12 cellular contexts compared by ENCODE assay signal in the genomic region with DNA sequence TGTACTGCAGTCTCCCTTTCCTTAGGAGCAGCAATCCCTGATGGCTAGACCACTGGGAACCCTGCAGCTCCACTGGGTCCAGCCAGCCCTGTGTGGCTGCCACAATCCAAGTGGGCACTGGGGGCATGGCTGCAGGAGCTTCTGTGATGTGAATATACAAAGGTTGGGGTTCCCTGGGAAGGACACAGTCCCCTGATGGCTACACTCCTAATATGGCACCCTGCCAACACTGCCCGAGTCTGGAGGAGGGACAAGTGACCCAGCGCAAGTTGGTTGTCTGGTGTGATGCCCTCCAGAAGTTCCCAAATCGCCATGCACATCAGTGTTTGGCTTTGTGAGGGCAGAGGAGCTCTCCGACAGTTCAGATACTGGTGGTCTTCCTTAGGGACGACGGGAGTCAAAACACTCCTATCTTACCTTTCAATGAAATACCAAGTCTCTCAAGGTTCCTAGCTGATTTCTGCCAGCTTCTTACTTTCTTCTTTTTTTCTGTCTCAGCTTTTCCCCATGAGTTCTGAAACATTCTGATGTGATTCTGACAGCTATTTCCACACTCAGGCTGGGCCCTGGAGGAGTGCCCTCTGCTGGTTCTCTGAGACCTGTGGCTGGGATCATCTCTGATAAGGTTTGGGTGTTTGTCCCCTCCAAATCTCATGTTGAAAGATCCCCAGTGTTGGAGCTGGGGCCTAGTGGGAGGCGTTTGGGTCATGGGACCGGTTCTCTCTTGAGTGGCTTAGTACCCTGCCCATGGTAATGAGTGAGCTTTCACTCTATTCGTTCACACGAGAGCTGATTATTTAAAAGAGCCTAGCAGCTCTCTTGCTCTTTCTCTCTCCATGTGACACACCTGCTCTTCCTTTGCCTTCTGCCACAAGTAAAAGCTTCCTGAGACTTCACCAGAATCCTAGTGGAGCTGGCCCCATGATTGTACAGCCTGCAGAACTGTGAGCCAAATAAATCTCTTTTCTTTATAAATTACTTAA. TPM values are rescaled to one million over a fixed set of nuclear protein-coding genes. Genes with fewer than 3 reads are reported as not detected.
DNase-seq lines count a peak whose midpoint lies in the region; ATAC-seq and TF ChIP-seq lines count a peak whose summit lies in the region.
"Had no signal": no experiment of that assay in that cellular context is flagged by ENCODE, and none has a peak within 500 bp of the region (broad histone marks: within the 10 kb centered on the region; RNA-seq: fewer than 3 reads in every experiment).

No MANE protein-coding gene starts in this region.

- peak overlapping the region; percentile 57 for H3K27ac Mint-ChIP-seq in activated CD8-positive, alpha-beta T cell treated with anti-CD3 and anti-CD28 coated beads for 36 hours
- H3K27ac Mint-ChIP-seq in activated CD8-positive, alpha-beta T cell treated with anti-CD3 and anti-CD28 coated beads, Interleukin-2, amount 10 ng/mL, durations not matched to agents 7 days and 5 days: no peak overlapping the region
- H3K27ac Mint-ChIP-seq in T-helper 17 cell: no peak overlapping the region

- TF ChIP-seq CTCF in activated CD8-positive, alpha-beta T cell treated with anti-CD3 and anti-CD28 coated beads for 36 hours (IDR thresholded peaks at IDR 0.05): no peak
- peak; percentile 84 for TF ChIP-seq CTCF in Panc1 (IDR thresholded peaks at IDR 0.05)

- in situ Hi-C loops in Panc1 (cut with HindIII; ENCODE audit: low pct_unique_long_range_greater_than_20kb, low sequenced_read_pairs): no loop called here

- peaks cover 1% of the 10 kb centered on the region for H3K36me3 Mint-ChIP-seq in activated CD8-positive, alpha-beta T cell treated with anti-CD3 and anti-CD28 coated beads for 36 hours (ENCODE audit: low read depth)
- peaks cover 3% of the 10 kb centered on the region for H3K36me3 Mint-ChIP-seq in activated CD8-positive, alpha-beta T cell treated with anti-CD3 and anti-CD28 coated beads, Interleukin-2, amount 10 ng/mL, durations not matched to agents 7 days and 5 days (ENCODE audit: low read depth)
- H3K36me3 Mint-ChIP-seq in T-helper 17 cell (ENCODE audit: low read depth): peaks cover 3% of the 10 kb centered on the region

- no peaks in the 10 kb centered on the region for H3K36me3 ChIP-seq in Panc1 (ENCODE audit: control insufficient read depth, insufficient read depth, low read length)

- DNase-seq in activated CD8-positive, alpha-beta T cell treated with anti-CD3 and anti-CD28 coated beads for 36 hours: peak; percentile 37
- DNase-seq in activated CD8-positive, alpha-beta T cell treated with anti-CD3 and anti-CD28 coated beads, Interleukin-2, amount 10 ng/mL, durations not matched to agents 7 days and 5 days: no peak
- DNase-seq in Panc1 (ENCODE audit: low read depth, low spot score) (no peak), globus pallidus (ENCODE audit: low spot score) (peak; percentile 38), superior temporal gyrus (ENCODE audit: extremely low spot score) (peak; percentile 68), T-helper 17 cell (no peak), NCI-H1417 treated with DMSO at 0.1 percent for 48 hours (lab: John Stamatoyannopoulos, UW) (no peak)
- DNase-seq: activated T-cell treated with anti-CD3 and anti-CD28 coated beads, Interleukin-2, amount 50 U/mL, for 48 hours had no signal

- H3K9me3 Mint-ChIP-seq in activated CD8-positive, alpha-beta T cell treated with anti-CD3 and anti-CD28 coated beads for 36 hours: peaks cover 8% of the 10 kb centered on the region
- peaks cover 5% of the 10 kb centered on the region for H3K9me3 Mint-ChIP-seq in activated CD8-positive, alpha-beta T cell treated with anti-CD3 and anti-CD28 coated beads, Interleukin-2, amount 10 ng/mL, durations not matched to agents 7 days and 5 days (ENCODE audit: insufficient read depth)

- POLR2A ChIA-PET in activated CD8-positive, alpha-beta T cell treated with anti-CD3 and anti-CD28 coated beads for 36 hours (lab: Charles Lee): interaction anchor here (0.6 kb wide), 1 partner anchor 572 kb away, joined by 3 read pairs; no protein-coding TSS in a partner anchor
- POLR2A ChIA-PET in activated CD8-positive, alpha-beta T cell treated with anti-CD3 and anti-CD28 coated beads, Interleukin-2, amount 10 ng/mL, durations not matched to agents 7 days and 5 days (lab: Charles Lee): interaction anchor here (0.7 kb wide), 1 partner anchor 90 kb away, joined by 3 read pairs; no protein-coding TSS in a partner anchor
- POLR2A ChIA-PET in Panc1 (lab: Charles Lee): no interaction called here

- H3K27ac ChIP-seq in Panc1 (ENCODE audit: low read length): no peak overlapping the region

- no peak overlapping the region for H3K4me3 Mint-ChIP-seq in activated CD8-positive, alpha-beta T cell treated with anti-CD3 and anti-CD28 coated beads for 36 hours
- no peak overlapping the region for H3K4me3 Mint-ChIP-seq in activated CD8-positive, alpha-beta T cell treated with anti-CD3 and anti-CD28 coated beads, Interleukin-2, amount 10 ng/mL, durations not matched to agents 7 days and 5 days
- no peak overlapping the region for H3K4me3 Mint-ChIP-seq in T-helper 17 cell

- intact Hi-C loops in activated CD8-positive, alpha-beta T cell treated with anti-CD3 and anti-CD28 coated beads for 36 hours (cut with micrococcal nuclease): no loop called here
- intact Hi-C loops in Panc1 (cut with micrococcal nuclease; ENCODE audit: unreplicated experiment): no loop called here

- ATAC-seq in activated CD8-positive, alpha-beta T cell treated with anti-CD3 and anti-CD28 coated beads for 36 hours: no peak
- no peak for ATAC-seq in activated CD8-positive, alpha-beta T cell treated with anti-CD3 and anti-CD28 coated beads, Interleukin-2, amount 10 ng/mL, durations not matched to agents 7 days and 5 days
- peak; percentile 69 for ATAC-seq in Panc1
- ATAC-seq in HG02678 (IDR thresholded peaks at IDR 0.05; ENCODE audit: unreplicated experiment): no peak
- ATAC-seq in T-helper 17 cell: no peak

- no TSS peak for BruUV-seq in Panc1 (replicated peaks; lab: Mats Ljungman, UMichigan)

- H3K27me3 Mint-ChIP-seq in activated CD8-positive, alpha-beta T cell treated with anti-CD3 and anti-CD28 coated beads for 36 hours: peaks cover 3% of the 10 kb centered on the region
- H3K27me3 Mint-ChIP-seq in activated CD8-positive, alpha-beta T cell treated with anti-CD3 and anti-CD28 coated beads, Interleukin-2, amount 10 ng/mL, durations not matched to agents 7 days and 5 days (ENCODE audit: low read depth): peaks cover 18% of the 10 kb centered on the region
- H3K27me3 Mint-ChIP-seq in T-helper 17 cell: peaks cover 19% of the 10 kb centered on the region

- H3K9me3 ChIP-seq in Panc1 (ENCODE audit: control insufficient read depth, insufficient read depth, low read depth, low read length) (no peaks in the 10 kb centered on the region), T-helper 17 cell (ENCODE audit: control insufficient read depth, low read length, poor library complexity, severe bottlenecking) (no peaks in the 10 kb centered on the region)

- CTCF ChIA-PET in activated CD8-positive, alpha-beta T cell treated with anti-CD3 and anti-CD28 coated beads for 36 hours (lab: Charles Lee): interaction anchor here (0.6 to 2.6 kb wide), 15 partner anchors 9 to 143 kb away, joined by 3 to 20 read pairs (median 4); no protein-coding TSS in a partner anchor
- CTCF ChIA-PET in activated CD8-positive, alpha-beta T cell treated with anti-CD3 and anti-CD28 coated beads, Interleukin-2, amount 10 ng/mL, durations not matched to agents 7 days and 5 days (lab: Charles Lee): interaction anchor here (0.7 to 1.7 kb wide), 17 partner anchors 8 to 138 kb away, joined by 3 to 20 read pairs (median 4); no protein-coding TSS in a partner anchor
- CTCF ChIA-PET in Panc1 (lab: Charles Lee): interaction anchor here (0.6 to 2.1 kb wide), 5 partner anchors 9 to 167 kb away, joined by 4 to 13 read pairs (median 6); no protein-coding TSS in a partner anchor

- H3K4me1 Mint-ChIP-seq in activated CD8-positive, alpha-beta T cell treated with anti-CD3 and anti-CD28 coated beads for 36 hours (ENCODE audit: low read depth): no peaks in the 10 kb centered on the region
- H3K4me1 Mint-ChIP-seq in activated CD8-positive, alpha-beta T cell treated with anti-CD3 and anti-CD28 coated beads, Interleukin-2, amount 10 ng/mL, durations not matched to agents 7 days and 5 days (ENCODE audit: low read depth): no peaks in the 10 kb centered on the region
- H3K4me1 Mint-ChIP-seq in T-helper 17 cell: no peaks in the 10 kb centered on the region

- no peaks in the 10 kb centered on the region for H3K4me1 ChIP-seq in Panc1 (ENCODE audit: control insufficient read depth, insufficient read depth, low read length)

- peaks cover under 1% of the 10 kb centered on the region; the same call in 1 of the 2 replicates for H3K27me3 ChIP-seq in Panc1 (ENCODE audit: control insufficient read depth, insufficient read depth, low read length)

- no peak overlapping the region for H3K4me3 ChIP-seq in Panc1 (ENCODE audit: low read depth in 2 of 2, low read length in 2 of 2)
- H3K4me3 ChIP-seq: lung had no signal

RNA-seq across cellular contexts. Expression of gene ZFP57, which starts 15.5 kb away (rescaled TPM):
- total RNA-seq in activated CD8-positive, alpha-beta T cell treated with anti-CD3 and anti-CD28 coated beads for 36 hours: not detected
- total RNA-seq in activated CD8-positive, alpha-beta T cell treated with anti-CD3 and anti-CD28 coated beads, Interleukin-2, amount 10 ng/mL, durations not matched to agents 7 days and 5 days: not detected
- total RNA-seq in Panc1 (2021; ENCODE audit: unreplicated experiment) (not detected), T-helper 17 cell (1 to 10 TPM in 1 of 2 donors, not detected in 1; 3.1 TPM)
- not detected for polyA plus RNA-seq in Panc1 (2012; ENCODE audit: insufficient read length)
- total RNA-seq: G401, HT1080 had no signal

RNA-seq across cellular contexts. Expression of gene HLA-F, which starts 26.8 kb away (rescaled TPM):
- 100 to 1,000 TPM; 172 TPM for total RNA-seq in activated CD8-positive, alpha-beta T cell treated with anti-CD3 and anti-CD28 coated beads for 36 hours
- 100 to 1,000 TPM; 170 to 181 TPM for total RNA-seq in activated CD8-positive, alpha-beta T cell treated with anti-CD3 and anti-CD28 coated beads, Interleukin-2, amount 10 ng/mL, durations not matched to agents 7 days and 5 days
- total RNA-seq in Panc1 (2021; ENCODE audit: unreplicated experiment) (7.5 TPM), T-helper 17 cell (100 to 1,000 TPM; 629 to 717 TPM)
- polyA plus RNA-seq in Panc1 (2012; ENCODE audit: insufficient read length): 18.0 TPM
- total RNA-seq: G401 had no signal

RNA-seq across cellular contexts. Expression of gene MOG, which starts 39.5 kb away (rescaled TPM):
- total RNA-seq in activated CD8-positive, alpha-beta T cell treated with anti-CD3 and anti-CD28 coated beads for 36 hours: not detected
- total RNA-seq in activated CD8-positive, alpha-beta T cell treated with anti-CD3 and anti-CD28 coated beads, Interleukin-2, amount 10 ng/mL, durations not matched to agents 7 days and 5 days: not detected
- total RNA-seq in Panc1 (2021; ENCODE audit: unreplicated experiment) (not detected), T-helper 17 cell (not detected)
- polyA plus RNA-seq in Panc1 (2012; ENCODE audit: insufficient read length): not detected
- total RNA-seq: G401, HT1080, lung had no signal
- polyA plus RNA-seq: lung had no signal

Comparison
In these comparisons a context has a peak if more than half of its experiments do, and no peak if none do; other contexts are left out.
1. DNase-seq: peak in activated CD8-positive, alpha-beta T cell treated with anti-CD3 and anti-CD28 coated beads for 36 hours (single experiment), globus pallidus (single experiment) and superior temporal gyrus (single experiment); none in activated CD8-positive, alpha-beta T cell treated with anti-CD3 and anti-CD28 coated beads, Interleukin-2, amount 10 ng/mL, durations not matched to agents 7 days and 5 days (single experiment), Panc1 (single experiment), T-helper 17 cell (0 of 3) and NCI-H1417 treated with DMSO at 0.1 percent for 48 hours (single experiment).
2. RNA of gene HLA-F, which starts 26.8 kb away (total RNA-seq): 629 to 717 TPM in T-helper 17 cell, 170 to 181 TPM in activated CD8-positive, alpha-beta T cell treated with anti-CD3 and anti-CD28 coated beads, Interleukin-2, amount 10 ng/mL, durations not matched to agents 7 days and 5 days and 172 TPM in activated CD8-positive, alpha-beta T cell treated with anti-CD3 and anti-CD28 coated beads for 36 hours; 7.5 TPM in Panc1 (single experiment); every median in the first group is over 10 times any median in the second.